In genomic region chr9:107650321-107650720, GRCh38 we compare ENCODE assay signal across 1 cellular context.
A peak's percentile ranks its signal among the peaks of the same experiment; 100 is the strongest.
TF ChIP-seq lines count a peak whose summit lies in the region.

No MANE protein-coding gene starts in this region.

TF ChIP-seq in SK-N-SH, 30 proteins besides CTCF, POLR2A, EP300 and RAD21 (continued from another document):
- TF ChIP-seq USF2 (IDR thresholded peaks at IDR 0.05; ENCODE audit: borderline replicate concordance, low read depth, low read length), result no peak
- TF ChIP-seq NFIC (IDR thresholded peaks at IDR 0.05; ENCODE audit: borderline replicate concordance), result peak; percentile 18; the same call in 1 of the 2 replicates
- no peak for TF ChIP-seq RXRA (IDR thresholded peaks at IDR 0.05; ENCODE audit: borderline replicate concordance, low read depth)
